8 cellular contexts compared by ENCODE assay signal in the genomic region with DNA sequence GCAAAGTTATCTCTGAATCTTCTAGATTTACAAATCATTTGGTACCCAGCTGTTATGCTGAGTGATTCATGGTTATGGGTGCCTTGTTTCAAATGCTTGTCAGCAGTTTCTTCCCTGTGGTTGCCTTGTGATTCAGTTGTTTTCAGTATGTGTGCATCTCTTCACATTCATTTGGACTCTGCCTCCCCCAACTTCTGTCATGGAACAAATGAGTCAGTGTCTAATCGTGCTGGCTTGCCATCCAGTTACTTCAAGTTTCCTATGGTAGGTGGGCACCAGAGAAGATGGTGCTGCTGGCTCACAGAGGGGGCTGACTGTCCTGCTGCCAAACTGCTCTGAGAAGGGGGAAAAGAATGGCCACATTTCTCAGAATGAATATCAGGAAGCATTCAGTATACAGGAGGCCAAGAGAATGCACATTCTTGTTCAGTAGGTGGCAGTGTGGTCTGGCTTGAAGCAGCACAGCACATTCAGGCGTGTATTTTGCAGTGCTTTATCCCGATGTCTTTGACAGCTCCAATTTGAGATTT.
DNase-seq lines count a peak whose midpoint lies in the region; ATAC-seq, FAIRE-seq and TF ChIP-seq lines count a peak whose summit lies in the region.

No MANE protein-coding gene starts in this region.

- peak; percentile 88 for FAIRE-seq in GM12892 (lab: Jason Lieb, UNC)

- H3K36me3 ChIP-seq in heart right ventricle, result no peaks in the 10 kb centered on the region

- 6 to 13% methylated on average over 3 of the region's 3 CpGs for WGBS in heart right ventricle, 2 donors

- TF ChIP-seq POLR2A in GM12892 (IDR thresholded peaks at IDR 0.05; ENCODE audit: low read depth, low read length) (no peak), NB4 (IDR thresholded peaks at IDR 0.05; ENCODE audit: extremely low read depth, insufficient read length) (no peak)

- H3K27ac ChIP-seq in 22Rv1 (no peak overlapping the region), heart right ventricle (peak overlapping the region in 1 of 10 donors; percentile 37)

- H3K27me3 ChIP-seq in heart right ventricle, result no peaks in the 10 kb centered on the region

- no peak overlapping the region for H3K4me3 ChIP-seq in NB4 (ENCODE audit: low read depth, low read length)
- H3K4me3 ChIP-seq in heart right ventricle, result no peak overlapping the region

- no peaks in the 10 kb centered on the region for H3K4me1 ChIP-seq in heart right ventricle

- no peak for DNase-seq in GM12892 (ENCODE audit: insufficient read length)
- DNase-seq in NB4 (ENCODE audit: low read depth), result peak; percentile 30
- peak; percentile 40 for DNase-seq in activated CD8-positive, alpha-beta memory T cell treated with anti-CD3 and anti-CD28 coated beads, Interleukin-2, amount 50 U/mL, for 24 hours (ENCODE audit: extremely low read depth)
- DNase-seq in heart right ventricle, result peak in 1 of 2 donors; percentile 4
- DNase-seq in stimulated activated CD4-positive, alpha-beta T cell treated with anti-CD3 and anti-CD28 coated beads, Interleukin-2, amount 100 ng/mL, for 4 hours (ENCODE audit: low read depth), result peak; percentile 47
- DNase-seq in mesenteric fat pad (ENCODE audit: low spot score), result no peak

- TF ChIP-seq CTCF in 22Rv1 (IDR thresholded peaks at IDR 0.05) (peak; percentile 61), NB4 (IDR thresholded peaks at IDR 0.05; ENCODE audit: low read depth, low read length) (peak; percentile 38), heart right ventricle (IDR thresholded peaks at IDR 0.05) (peak in 7 of 9 donors; percentile 34 to 55 (median 44))

- H3K9me3 ChIP-seq in heart right ventricle, result no peaks in the 10 kb centered on the region

- ATAC-seq in HG02642 (IDR thresholded peaks at IDR 0.05; ENCODE audit: poor library complexity, unreplicated experiment), result peak; percentile 80
- peak in 6 of 8 donors; percentile 20 to 68 (median 63) for ATAC-seq in heart right ventricle

- intact Hi-C loops in heart right ventricle (cut with DNase I), result loop anchor here in 2 of 10 donors (10.0 kb wide), 1 partner anchor 266 kb away; no protein-coding TSS in a partner anchor

Comparison
In these comparisons a context has a peak if more than half of its experiments do, and no peak if none do; other contexts are left out.
1. DNase-seq: peak in NB4 (single experiment), activated CD8-positive, alpha-beta memory T cell treated with anti-CD3 and anti-CD28 coated beads, Interleukin-2, amount 50 U/mL, for 24 hours (single experiment) and stimulated activated CD4-positive, alpha-beta T cell treated with anti-CD3 and anti-CD28 coated beads, Interleukin-2, amount 100 ng/mL, for 4 hours (single experiment); none in GM12892 (single experiment) and mesenteric fat pad (single experiment).
2. Peak in every context shown above with its lines, with median percentiles within 50 percentile points of each other: CTCF ChIP-seq.